Comparison of ENCODE assay signal across 16 cellular contexts in the genomic region with DNA sequence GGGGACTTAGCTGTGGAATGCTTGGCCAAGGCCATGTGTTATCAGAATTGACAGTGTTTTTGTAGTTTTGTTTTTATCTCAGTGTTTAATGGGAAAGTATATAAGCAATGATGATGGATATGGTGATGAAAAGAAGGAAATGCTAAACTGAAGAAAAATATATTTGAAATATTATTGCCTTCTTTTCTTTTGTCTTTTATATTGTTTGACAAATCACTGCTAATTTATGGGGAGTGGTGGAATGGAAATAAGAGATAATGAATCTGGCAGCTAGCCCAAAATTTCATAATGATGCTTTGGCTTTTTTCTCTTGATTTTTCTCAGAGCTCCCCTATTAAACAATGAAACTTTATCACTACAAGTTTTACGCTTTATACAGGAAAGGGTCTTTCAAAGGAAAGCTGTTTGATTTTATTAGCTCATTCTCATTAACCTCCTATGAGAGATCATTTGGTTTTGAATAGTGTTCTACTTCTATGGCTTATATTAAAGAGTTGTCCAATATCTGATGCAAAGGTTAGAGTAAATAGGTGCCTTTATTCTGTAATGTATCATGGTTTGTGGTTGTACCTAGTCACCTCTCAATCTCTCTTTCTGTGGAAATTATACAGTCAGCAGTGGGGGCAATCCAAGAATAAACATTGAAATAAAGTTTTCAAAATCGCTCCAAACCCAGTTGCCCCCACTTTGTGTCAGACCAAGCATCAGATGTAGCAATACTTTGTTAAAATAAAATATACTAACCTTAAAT.
"Had no signal": no experiment of that assay in that cellular context is flagged by ENCODE, and none has a peak within 500 bp of the region (broad histone marks: within the 10 kb centered on the region; RNA-seq: fewer than 3 reads in every experiment).

No MANE protein-coding gene starts in this region.

- H3K4me3 ChIP-seq: breast epithelium, esophagus muscularis mucosa, heart left ventricle, ovary, SJSA1, skin epidermis, transverse colon had no signal

- H3K27me3 ChIP-seq: breast epithelium, esophagus muscularis mucosa, foreskin keratinocyte, heart left ventricle, ovary, SJSA1, transverse colon had no signal

- ATAC-seq: activated CD4-positive, CD25-positive, alpha-beta regulatory T cell treated with anti-CD3 and anti-CD28 coated beads, Interleukin-2, amount 50 U/mL, for 24 hours; foreskin keratinocyte had no signal

- H3K27ac ChIP-seq: foreskin keratinocyte, SJSA1 had no signal

- DNase-seq: activated CD4-positive, alpha-beta T cell treated with anti-CD3 and anti-CD28 coated beads, Interleukin-2, amount 50 U/mL, for 48 hours; activated naive CD4-positive, alpha-beta T cell treated with anti-CD3 and anti-CD28 coated beads, Interleukin-2, amount 10 ng/mL, durations not matched to agents 7 days and 5 days; dermis blood vessel endothelial cell; foreskin keratinocyte; heart left ventricle; islet precursor cell; left ventricle myocardium superior; mesenchymal stem cell; nephron progenitor cell; transverse colon had no signal

- H3K9me3 ChIP-seq: breast epithelium, esophagus muscularis mucosa, heart left ventricle, ovary, SJSA1, transverse colon had no signal

- H3K36me3 ChIP-seq: breast epithelium, ovary, SJSA1, transverse colon had no signal
